In genomic region chr7:16644624-16644986, GRCh38 we compare ENCODE assay signal across 1 cellular context.
TF ChIP-seq lines count a peak whose summit lies in the region.

No MANE protein-coding gene starts in this region.

TF ChIP-seq in K562, 482 proteins besides CTCF, POLR2A, EP300 and RAD21 (continued from another document and continues in another):
- TF ChIP-seq ZNF639 (CRISPR knock-in tag; conservative IDR thresholded peaks at IDR 0.05 in 1 of 2, IDR thresholded peaks at IDR 0.05 in 1 of 2) (no peak), SETDB1 (IDR thresholded peaks at IDR 0.05; ENCODE audit: low read length) (no peak), THRAP3 (IDR thresholded peaks at IDR 0.05; ENCODE audit: borderline replicate concordance) (no peak), SAFB2 (IDR thresholded peaks at IDR 0.05; ENCODE audit: borderline replicate concordance, low read depth, low read length, severe bottlenecking) (no peak), ZKSCAN1 (IDR thresholded peaks at IDR 0.05; ENCODE audit: low read depth, low read length) (0 out of 2 replicates have a peak, but pooled peaks have one; percentile 29), BCOR (IDR thresholded peaks at IDR 0.05) (0 out of 2 replicates have a peak, but pooled peaks have one; percentile 11), MTA2 (IDR thresholded peaks at IDR 0.05; ENCODE audit: low read depth) (peak; percentile 30; the same call in 1 of the 2 replicates), ATF4 (CRISPR knock-in tag; IDR thresholded peaks at IDR 0.05) (no peak), ZFP36 (IDR thresholded peaks at IDR 0.05; ENCODE audit: low read depth, low read length, partially characterized antibody) (peak; percentile 34), ZNF280A (IDR thresholded peaks at IDR 0.05; ENCODE audit: low read depth, partially characterized antibody) (no peak), BMI1 (IDR thresholded peaks at IDR 0.05; ENCODE audit: low read length) (no peak), RAD51 (IDR thresholded peaks at IDR 0.05; ENCODE audit: borderline replicate concordance, low read depth) (no peak), CBX3 (IDR thresholded peaks at IDR 0.05; ENCODE audit: borderline replicate concordance in 1 of 2, low read length in 2 of 2) (peak in 1 of 2 experiments; percentile 71; a peak in 1 of 3 replicates), CHAMP1 (IDR thresholded peaks at IDR 0.05) (no peak), MTA1 (IDR thresholded peaks at IDR 0.05; ENCODE audit: borderline replicate concordance) (peak; percentile 61), C11orf30 (IDR thresholded peaks at IDR 0.05; ENCODE audit: low read depth) (no peak), TSC22D4 (tag; IDR thresholded peaks at IDR 0.05) (no peak), JUNB (CRISPR knock-in tag; conservative IDR thresholded peaks at IDR 0.05) (no peak), RCOR1 (IDR thresholded peaks at IDR 0.05; ENCODE audit: borderline replicate concordance in 1 of 2, low read depth in 2 of 2, low read length in 2 of 2) (peak in 1 of 2 experiments; percentile 58; a peak in 1 of 4 replicates), DMBX1 (CRISPR knock-in tag; IDR thresholded peaks at IDR 0.05; ENCODE audit: borderline replicate concordance) (no peak), SPI1 (IDR thresholded peaks at IDR 0.05; ENCODE audit: borderline replicate concordance, low read depth, low read length) (peak; percentile 81; the same call in 1 of the 2 replicates), ZNF699 (CRISPR knock-in tag; IDR thresholded peaks at IDR 0.05; ENCODE audit: insufficient replicate concordance) (no peak), MAX (CRISPR knock-in tag; IDR thresholded peaks at IDR 0.05) (peak; percentile 61), RBM25 (IDR thresholded peaks at IDR 0.05; ENCODE audit: low read depth, low read length, severe bottlenecking) (no peak), SREBF1 (IDR thresholded peaks at IDR 0.05; ENCODE audit: borderline replicate concordance, low read depth, low read length) (no peak), ZBTB43 (CRISPR knock-in tag; IDR thresholded peaks at IDR 0.05) (no peak), ZNF609 (CRISPR knock-in tag; IDR thresholded peaks at IDR 0.05; ENCODE audit: borderline replicate concordance) (no peak), XRCC3 (IDR thresholded peaks at IDR 0.05) (no peak), TEAD2 (tag; IDR thresholded peaks at IDR 0.05) (no peak), GTF2F1 (IDR thresholded peaks at IDR 0.05; ENCODE audit: low read depth, low read length) (no peak), CHD2 (IDR thresholded peaks at IDR 0.05; ENCODE audit: low read depth, low read length) (no peak), HIVEP1 (CRISPR knock-in tag; IDR thresholded peaks at IDR 0.05) (no peak), ZBTB33 (CRISPR knock-in tag; IDR thresholded peaks at IDR 0.05) (0 out of 2 replicates have a peak, but pooled peaks have one; percentile 46), MXI1 (IDR thresholded peaks at IDR 0.05; ENCODE audit: low read depth, low read length) (peak; percentile 88), SP2 (IDR thresholded peaks at IDR 0.05; ENCODE audit: extremely low read depth, low read depth, low read length, poor library complexity, severe bottlenecking) (no peak), ZNF398 (CRISPR knock-in tag; IDR thresholded peaks at IDR 0.05) (no peak), NR2C2 (CRISPR knock-in tag; IDR thresholded peaks at IDR 0.05) (no peak), NR2C2 (tag; IDR thresholded peaks at IDR 0.05) (no peak), ZNF696 (CRISPR knock-in tag; conservative IDR thresholded peaks at IDR 0.05) (no peak)
- TF ChIP-seq, protein P1, sequence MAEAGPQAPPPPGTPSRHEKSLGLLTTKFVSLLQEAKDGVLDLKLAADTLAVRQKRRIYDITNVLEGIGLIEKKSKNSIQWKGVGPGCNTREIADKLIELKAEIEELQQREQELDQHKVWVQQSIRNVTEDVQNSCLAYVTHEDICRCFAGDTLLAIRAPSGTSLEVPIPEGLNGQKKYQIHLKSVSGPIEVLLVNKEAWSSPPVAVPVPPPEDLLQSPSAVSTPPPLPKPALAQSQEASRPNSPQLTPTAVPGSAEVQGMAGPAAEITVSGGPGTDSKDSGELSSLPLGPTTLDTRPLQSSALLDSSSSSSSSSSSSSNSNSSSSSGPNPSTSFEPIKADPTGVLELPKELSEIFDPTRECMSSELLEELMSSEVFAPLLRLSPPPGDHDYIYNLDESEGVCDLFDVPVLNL (CRISPR knock-in tag; IDR thresholded peaks at IDR 0.05; ENCODE audit: low read depth) = no peak
- TF ChIP-seq, protein P2, sequence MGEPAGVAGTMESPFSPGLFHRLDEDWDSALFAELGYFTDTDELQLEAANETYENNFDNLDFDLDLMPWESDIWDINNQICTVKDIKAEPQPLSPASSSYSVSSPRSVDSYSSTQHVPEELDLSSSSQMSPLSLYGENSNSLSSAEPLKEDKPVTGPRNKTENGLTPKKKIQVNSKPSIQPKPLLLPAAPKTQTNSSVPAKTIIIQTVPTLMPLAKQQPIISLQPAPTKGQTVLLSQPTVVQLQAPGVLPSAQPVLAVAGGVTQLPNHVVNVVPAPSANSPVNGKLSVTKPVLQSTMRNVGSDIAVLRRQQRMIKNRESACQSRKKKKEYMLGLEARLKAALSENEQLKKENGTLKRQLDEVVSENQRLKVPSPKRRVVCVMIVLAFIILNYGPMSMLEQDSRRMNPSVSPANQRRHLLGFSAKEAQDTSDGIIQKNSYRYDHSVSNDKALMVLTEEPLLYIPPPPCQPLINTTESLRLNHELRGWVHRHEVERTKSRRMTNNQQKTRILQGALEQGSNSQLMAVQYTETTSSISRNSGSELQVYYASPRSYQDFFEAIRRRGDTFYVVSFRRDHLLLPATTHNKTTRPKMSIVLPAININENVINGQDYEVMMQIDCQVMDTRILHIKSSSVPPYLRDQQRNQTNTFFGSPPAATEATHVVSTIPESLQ (CRISPR knock-in tag; IDR thresholded peaks at IDR 0.05) = peak; percentile 19; the same call in 1 of the 2 replicates
